ENCODE assay signal across 18 cellular contexts in the genomic region with DNA sequence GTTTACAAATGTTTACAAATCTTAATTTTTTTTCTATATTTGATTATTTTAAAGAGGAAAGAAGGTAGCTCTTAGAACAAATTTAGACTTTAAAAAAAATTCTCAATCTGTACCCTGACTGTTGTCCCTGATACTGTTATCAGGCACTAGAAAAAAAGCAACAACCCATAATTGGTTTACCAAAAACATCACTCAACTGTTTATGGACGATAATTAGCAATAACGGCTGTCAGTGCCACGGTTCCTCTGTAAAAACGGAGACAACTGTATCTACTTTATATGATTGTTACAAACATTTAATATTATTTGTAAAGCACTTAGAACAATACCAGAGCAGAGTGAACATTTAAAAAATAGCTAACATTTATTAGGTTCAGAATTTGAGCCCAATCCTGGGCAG. TPM values are rescaled to one million over a fixed set of nuclear protein-coding genes. Genes with fewer than 3 reads are reported as not detected.
"Had no signal": no experiment of that assay in that cellular context is flagged by ENCODE, and none has a peak within 500 bp of the region (broad histone marks: within the 10 kb centered on the region; RNA-seq: fewer than 3 reads in every experiment).

No MANE protein-coding gene starts in this region.

- H3K27ac ChIP-seq: dorsolateral prefrontal cortex, heart right ventricle had no signal

- ATAC-seq: esophagus mucosa; heart right ventricle; mucosa of descending colon; naive thymus-derived CD8-positive, alpha-beta T cell; right cardiac atrium had no signal

- H3K9me3 ChIP-seq: heart right ventricle, mucosa of descending colon, neutrophil had no signal

- H3K36me3 ChIP-seq: heart right ventricle, neutrophil had no signal

- H3K27me3 ChIP-seq: dorsolateral prefrontal cortex, heart right ventricle, neutrophil had no signal

- H3K4me3 ChIP-seq: dorsolateral prefrontal cortex, heart right ventricle, mucosa of descending colon had no signal

- FAIRE-seq: frontal cortex, islet of Langerhans, small intestine had no signal

- DNase-seq: cortex of kidney; dorsolateral prefrontal cortex; effector CD8-positive, alpha-beta T cell; heart right ventricle; hypothalamus; mucosa of descending colon; naive thymus-derived CD8-positive, alpha-beta T cell; posterior cingulate gyrus; right cardiac atrium; small intestine; stimulated activated CD4-positive, alpha-beta T cell treated with anti-CD3 and anti-CD28 coated beads, Interleukin-2, amount 100 ng/mL, for 48 hours; stimulated activated naive CD4-positive, alpha-beta T cell treated with Interleukin-2 at 50 U/mL for 16 hours; trophoblast cell had no signal

RNA-seq across cellular contexts. Expression of a gene that starts 55.7 kb away (rescaled TPM):
- total RNA-seq: fibroblast of lung; frontal cortex; heart right ventricle; naive thymus-derived CD8-positive, alpha-beta T cell; right cardiac atrium had no signal
- polyA plus RNA-seq: fibroblast of lung; heart right ventricle; naive thymus-derived CD8-positive, alpha-beta T cell had no signal
